8 cellular contexts compared by ENCODE assay signal in genomic region chr4:17810260-17811077, GRCh38. TPM values are rescaled to one million over a fixed set of nuclear protein-coding genes. Genes with fewer than 3 reads are reported as not detected.
DNase-seq lines count a peak whose midpoint lies in the region; ATAC-seq and TF ChIP-seq lines count a peak whose summit lies in the region.

Gene DCAF16, minus strand, starts transcription at chr4:17810757. Its CDS starts 6,616 bp downstream, at chr4:17804141.
Gene NCAPG, plus strand, starts transcription at chr4:17810979. Its CDS starts 99 bp downstream, at chr4:17811078.

- TF ChIP-seq CTCF in PC-3 (conservative IDR thresholded peaks at IDR 0.05; ENCODE audit: low read depth, low read length), result no peak
- TF ChIP-seq CTCF in epithelial cell of esophagus (IDR thresholded peaks at IDR 0.05; ENCODE audit: insufficient read depth, low read depth, low read length, missing control alignments), result no peak

- peak within 1 kb of the TSS; percentile 99 for H3K9ac ChIP-seq in PC-3 (ENCODE audit: low read length)

- H3K36me3 ChIP-seq in PC-3 (ENCODE audit: low read depth, low read length), result peaks cover 12% of the 10 kb centered on the region

- H4K20me1 ChIP-seq in PC-3 (ENCODE audit: low read length), result peaks cover 27% of the 10 kb centered on the region; the same call in 1 of the 2 replicates

- intact Hi-C loops in PC-3 (cut with micrococcal nuclease), result loop anchor here (10.0 kb wide), 1 partner anchor 184 kb away; no protein-coding TSS in a partner anchor

- ATAC-seq in GM21576 (IDR thresholded peaks at IDR 0.05; ENCODE audit: unreplicated experiment), result peak; percentile 87
- peak; percentile 83 for ATAC-seq in PC-3

- peak within 1 kb of the TSS; percentile 89 for H3K4me2 ChIP-seq in PC-3 (ENCODE audit: low read length)

- peak within 1 kb of the TSS; percentile 76 for H3K27ac ChIP-seq in PC-3 (ENCODE audit: low read length)

- no peaks in the 10 kb centered on the region for H3K27me3 ChIP-seq in PC-3 (ENCODE audit: low read length)
- no peaks in the 10 kb centered on the region for H3K27me3 ChIP-seq in mononuclear cell (ENCODE audit: insufficient read depth, low read length)

- peaks cover 99% of the 10 kb centered on the region for H3K79me2 ChIP-seq in PC-3 (ENCODE audit: low read length)

- no peaks in the 10 kb centered on the region for H3K9me2 ChIP-seq in PC-3 (replicated peaks; ENCODE audit: low read length)

- CTCF ChIA-PET in PC-3 (lab: Charles Lee), result interaction anchor here (0.6 to 0.7 kb wide), 2 partner anchors 82 to 141 kb away, joined by 4 to 6 read pairs; no protein-coding TSS in a partner anchor

- no peak for TF ChIP-seq RAD21 in Ishikawa (IDR thresholded peaks at IDR 0.05; ENCODE audit: low read depth)

- DNase-seq in DMS114 treated with DMSO at 0.1 percent for 48 hours (lab: John Stamatoyannopoulos, UW; ENCODE audit: unreplicated experiment), result peak; percentile 97
- peak; percentile 98 for DNase-seq in PC-3
- peak; percentile 98 for DNase-seq in activated T-cell treated with anti-CD3 and anti-CD28 coated beads for 48 hours (ENCODE audit: low read depth)
- DNase-seq in epithelial cell of esophagus (ENCODE audit: low read depth), result peak; percentile 99
- peak; percentile 97 to 99 for DNase-seq in stimulated activated CD8-positive, alpha-beta memory T cell treated with anti-CD3 and anti-CD28 coated beads, Interleukin-4, amount 100 ng/mL, for 1 hour (ENCODE audit: low read depth in 2 of 2, low spot score in 1 of 2)

- POLR2A ChIA-PET in PC-3 (lab: Charles Lee; ENCODE audit: unreplicated experiment), result interaction anchor here (0.5 kb wide), 1 partner anchor 16 kb away, joined by 4 read pairs; no protein-coding TSS in a partner anchor

- H3K4me1 ChIP-seq in PC-3 (ENCODE audit: insufficient read depth, low read length) (peaks cover 23% of the 10 kb centered on the region), mononuclear cell (ENCODE audit: insufficient read depth, low read length) (peaks cover 48% of the 10 kb centered on the region)

- no peaks in the 10 kb centered on the region for H3F3A ChIP-seq in PC-3 (ENCODE audit: low read length, unreplicated experiment)

- H3K9me3 ChIP-seq in PC-3 (ENCODE audit: low read length) (no peaks in the 10 kb centered on the region), mononuclear cell (ENCODE audit: low read depth, low read length) (no peaks in the 10 kb centered on the region)

- TF ChIP-seq EP300 in Ishikawa (IDR thresholded peaks at IDR 0.05; ENCODE audit: borderline replicate concordance), result no peak

- H3K4me3 ChIP-seq in PC-3 (ENCODE audit: low read length) (peak within 1 kb of the TSS; percentile 99), epithelial cell of esophagus (ENCODE audit: low read length) (peak within 1 kb of the TSS; percentile 89), mononuclear cell (ENCODE audit: low read length) (peak within 1 kb of the TSS; percentile 91)

- TSS peak; percentile 76 for BruUV-seq in PC-3 (replicated peaks; lab: Mats Ljungman, UMichigan)

- H2AFZ ChIP-seq in PC-3 (ENCODE audit: low read length), result peak within 1 kb of the TSS; percentile 83

TF ChIP-seq in Ishikawa, 13 proteins besides CTCF, POLR2A, EP300 and RAD21:
- TF ChIP-seq, protein P1, sequence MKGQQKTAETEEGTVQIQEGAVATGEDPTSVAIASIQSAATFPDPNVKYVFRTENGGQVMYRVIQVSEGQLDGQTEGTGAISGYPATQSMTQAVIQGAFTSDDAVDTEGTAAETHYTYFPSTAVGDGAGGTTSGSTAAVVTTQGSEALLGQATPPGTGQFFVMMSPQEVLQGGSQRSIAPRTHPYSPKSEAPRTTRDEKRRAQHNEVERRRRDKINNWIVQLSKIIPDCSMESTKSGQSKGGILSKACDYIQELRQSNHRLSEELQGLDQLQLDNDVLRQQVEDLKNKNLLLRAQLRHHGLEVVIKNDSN (IDR thresholded peaks at IDR 0.05), result no peak
- TF ChIP-seq FOXM1 (IDR thresholded peaks at IDR 0.05; ENCODE audit: borderline replicate concordance, low read depth), result peak; percentile 72; the same call in 1 of the 2 replicates
- peak; percentile 94 for TF ChIP-seq MAX (IDR thresholded peaks at IDR 0.05)
- no peak for TF ChIP-seq REST (IDR thresholded peaks at IDR 0.05; ENCODE audit: low read depth)
- peak; percentile 68; the same call in 1 of the 2 replicates for TF ChIP-seq CREB1 (IDR thresholded peaks at IDR 0.05; ENCODE audit: low read depth)
- peak; percentile 82 for TF ChIP-seq TAF1 (IDR thresholded peaks at IDR 0.05; ENCODE audit: low read depth)
- TF ChIP-seq YY1 (IDR thresholded peaks at IDR 0.05; ENCODE audit: low read depth), result 0 out of 2 replicates have a peak, but pooled peaks have one; percentile 49

RNA-seq across cellular contexts. Expression of gene DCAF16, which starts in this region (rescaled TPM):
- total RNA-seq in PC-3 (2014; rRNA removed) (25.5 and 26.1 TPM in 2 replicates), mononuclear cell (50.5 TPM)

RNA-seq across cellular contexts. Expression of gene NCAPG, which starts in this region (rescaled TPM):
- total RNA-seq in PC-3 (2014; rRNA removed), result 25.9 and 27.6 TPM in 2 replicates
- 0.42 TPM for total RNA-seq in mononuclear cell

Comparison
In these comparisons a context has a peak if more than half of its experiments do, and no peak if none do; other contexts are left out.
1. Peak in every context shown above with its lines: DNase-seq, ATAC-seq, H3K4me3 ChIP-seq and H3K27ac ChIP-seq.
2. RNA of gene NCAPG (total RNA-seq): 25.9 to 27.6 TPM in PC-3; 0.42 TPM in mononuclear cell (single experiment); every median in the first group is over 10 times any median in the second.